In the genomic region with DNA sequence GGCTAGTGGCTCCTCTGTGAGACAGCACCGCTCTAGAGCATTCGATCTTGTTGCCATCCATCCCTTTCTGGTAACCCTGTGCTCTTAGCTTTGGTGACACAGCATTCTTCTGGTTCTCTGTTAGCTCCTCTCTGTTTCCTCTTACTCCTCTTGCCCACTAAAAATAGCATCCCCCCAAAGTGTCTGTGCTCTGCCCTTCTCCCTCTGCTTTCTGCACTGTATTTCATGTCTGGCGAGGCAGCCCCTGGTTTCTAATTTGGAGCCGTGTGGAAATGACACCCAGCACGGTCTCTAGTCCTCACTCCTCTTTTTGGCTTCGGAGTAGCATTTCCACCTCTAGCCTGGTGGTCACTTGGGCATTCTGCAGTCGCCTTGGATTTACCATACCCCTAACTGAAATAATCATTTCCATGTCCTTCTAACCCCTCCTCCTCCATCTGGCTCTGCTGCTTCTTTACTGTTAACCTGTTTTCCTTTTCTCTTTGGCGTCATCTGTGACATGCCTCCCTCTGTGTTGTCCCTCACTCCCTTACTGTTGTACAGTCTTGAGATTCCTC, we compare ENCODE assay signal across 1 cellular context.
TF ChIP-seq lines count a peak whose summit lies in the region.

No MANE protein-coding gene starts in this region.

TF ChIP-seq in GM23338, 12 proteins besides CTCF, POLR2A, EP300 and RAD21 (continued from another document):
- TF ChIP-seq EZH2 (IDR thresholded peaks at IDR 0.05; ENCODE audit: low read depth, unreplicated experiment) = no peak
- TF ChIP-seq STAT1 (IDR thresholded peaks at IDR 0.05; ENCODE audit: unreplicated experiment) = no peak
- no peak for TF ChIP-seq ZNF114 (CRISPR knock-in tag; IDR thresholded peaks at IDR 0.05)
